30 cellular contexts compared by ENCODE assay signal in genomic region chr17:79909121-79909520, GRCh38.
"Had no signal": no experiment of that assay in that cellular context is flagged by ENCODE, and none has a peak within 500 bp of the region (broad histone marks: within the 10 kb centered on the region; RNA-seq: fewer than 3 reads in every experiment).

No MANE protein-coding gene starts in this region.

- H3K27me3 ChIP-seq: brain microvascular endothelial cell had no signal

- H3K36me3 ChIP-seq: brain microvascular endothelial cell, esophagus muscularis mucosa, gastrocnemius medialis, heart left ventricle had no signal

- DNase-seq: activated CD4-positive, alpha-beta memory T cell treated with anti-CD3 and anti-CD28 coated beads, Interleukin-2, amount 10 ng/mL, durations not matched to agents 7 days and 5 days; activated CD4-positive, alpha-beta T cell treated with anti-CD3 and anti-CD28 coated beads for 1 hour; activated CD4-positive, alpha-beta T cell treated with anti-CD3 and anti-CD28 coated beads for 4 hours; activated CD4-positive, alpha-beta T cell treated with anti-CD3 and anti-CD28 coated beads, Interleukin-2, amount 10 ng/mL, durations not matched to agents 7 days and 5 days; activated CD4-positive, alpha-beta T cell treated with anti-CD3 and anti-CD28 coated beads, Interleukin-2, amount 50 U/mL, for 4 hours; activated CD8-positive, alpha-beta memory T cell treated with anti-CD3 and anti-CD28 coated beads, Interleukin-2, amount 50 U/mL, for 48 hours; activated gamma-delta T cell; activated naive CD4-positive, alpha-beta T cell; activated naive CD4-positive, alpha-beta T cell treated with anti-CD3 and anti-CD28 coated beads, Interleukin-2, amount 10 ng/mL, durations not matched to agents 7 days and 5 days; activated naive CD8-positive, alpha-beta T cell treated with anti-CD3 and anti-CD28 coated beads, Interleukin-2, amount 10 ng/mL, durations not matched to agents 7 days and 5 days; activated T-cell treated with anti-CD3 and anti-CD28 coated beads for 4 hours; activated T-cell treated with anti-CD3 and anti-CD28 coated beads, Interleukin-2, amount 50 U/mL, for 24 hours; activated T-cell treated with anti-CD3 and anti-CD28 coated beads, Interleukin-2, amount 50 U/mL, for 72 hours; amniotic stem cell; anterior cingulate cortex; brain microvascular endothelial cell; caudate nucleus; cortex of kidney; dermis blood vessel endothelial cell; effector CD4-positive, alpha-beta T cell; effector memory CD8-positive, alpha-beta T cell; erythroblast; foreskin keratinocyte; gastrocnemius medialis; glutamatergic neuron; heart left ventricle; T-helper 2 cell had no signal

- H3K9me3 ChIP-seq: esophagus muscularis mucosa, gastrocnemius medialis, heart left ventricle had no signal

- H3K4me1 ChIP-seq: esophagus muscularis mucosa, foreskin keratinocyte, gastrocnemius medialis, heart left ventricle had no signal

- ATAC-seq: activated naive CD4-positive, alpha-beta T cell treated with anti-CD3 and anti-CD28 coated beads, Interleukin-2, amount 50 U/mL, for 72 hours; activated T-cell treated with anti-CD3 and anti-CD28 coated beads, Interleukin-2, amount 50 U/mL, for 72 hours; effector memory CD8-positive, alpha-beta T cell; foreskin keratinocyte; gastrocnemius medialis; heart left ventricle; WTC11 had no signal

- H3K4me3 ChIP-seq: esophagus muscularis mucosa, gastrocnemius medialis, heart left ventricle had no signal

- H3K27ac ChIP-seq: brain microvascular endothelial cell, esophagus muscularis mucosa, foreskin keratinocyte, gastrocnemius medialis, heart left ventricle had no signal
